In genomic region chr5:72556351-72557146, GRCh38 we compare ENCODE assay signal across 8 cellular contexts. TPM values are rescaled to one million over a fixed set of nuclear protein-coding genes. Genes with fewer than 3 reads are reported as not detected.
DNase-seq lines count a peak whose midpoint lies in the region; ATAC-seq and TF ChIP-seq lines count a peak whose summit lies in the region.

No MANE protein-coding gene starts in this region.

- TF ChIP-seq CTCF in MCF 10A (IDR thresholded peaks at IDR 0.05; ENCODE audit: unreplicated experiment), result no peak

- peaks cover 54% of the 10 kb centered on the region for H3K4me1 ChIP-seq in skeletal muscle satellite cell (ENCODE audit: control insufficient read depth, insufficient read depth, low read length)

- H3K4me3 ChIP-seq in skeletal muscle satellite cell (ENCODE audit: low read length), result peak overlapping the region; percentile 62

- intact Hi-C loops in MCF 10A (cut with micrococcal nuclease), result no loop called here

- peak overlapping the region; percentile 40 for H3K27ac Mint-ChIP-seq in MCF 10A (ENCODE audit: low read depth, unreplicated experiment)

- POLR2A ChIA-PET in MCF 10A (lab: Yijun Ruan, JAX), result no interaction called here

- no peaks in the 10 kb centered on the region for H3K9me3 ChIP-seq in skeletal muscle satellite cell (replicated peaks; ENCODE audit: low read length)

- BruUV-seq in MCF 10A (replicated peaks; lab: Mats Ljungman, UMichigan), result no TSS peak

- peak; percentile 75 for ATAC-seq in GM18868 (IDR thresholded peaks at IDR 0.05; ENCODE audit: unreplicated experiment)
- peak; percentile 70 for ATAC-seq in HG03097 (IDR thresholded peaks at IDR 0.05; ENCODE audit: low FRiP score, unreplicated experiment)

- DNase-seq in AG20443 (ENCODE audit: low spot score) (peak; percentile 80), NOMO-1 treated with DMSO at 0.1 percent for 48 hours (lab: John Stamatoyannopoulos, UW; ENCODE audit: unreplicated experiment) (peak; percentile 71), MCF 10A (ENCODE audit: unreplicated experiment) (no peak), iPS-NIHi11 (ENCODE audit: low spot score) (peak; percentile 81), dedifferentiated amniotic fluid mesenchymal stem cell (ENCODE audit: extremely low spot score) (no peak)

- H3K9me3 Mint-ChIP-seq in MCF 10A (ENCODE audit: unreplicated experiment), result no peaks in the 10 kb centered on the region

- no peaks in the 10 kb centered on the region for H3K36me3 ChIP-seq in skeletal muscle satellite cell (ENCODE audit: insufficient read depth, low read length)

- CTCF ChIA-PET in MCF 10A (lab: Yijun Ruan, JAX), result no interaction called here

- H3K9ac ChIP-seq in skeletal muscle satellite cell (ENCODE audit: low read depth, low read length), result peak overlapping the region; percentile 83

- H3K27me3 ChIP-seq in skeletal muscle satellite cell (ENCODE audit: control insufficient read depth, insufficient read depth, low read length), result no peaks in the 10 kb centered on the region

- no peaks in the 10 kb centered on the region for H3K27me3 Mint-ChIP-seq in MCF 10A (ENCODE audit: insufficient read depth, unreplicated experiment)

- no peaks in the 10 kb centered on the region for H3K36me3 Mint-ChIP-seq in MCF 10A (ENCODE audit: insufficient read depth, unreplicated experiment)

- H3K4me1 Mint-ChIP-seq in MCF 10A (ENCODE audit: insufficient read depth, unreplicated experiment), result peaks cover 31% of the 10 kb centered on the region

- H3K4me2 ChIP-seq in skeletal muscle satellite cell (ENCODE audit: low read length), result peak overlapping the region; percentile 85

- H3K4me3 Mint-ChIP-seq in MCF 10A (ENCODE audit: unreplicated experiment), result no peak overlapping the region

RNA-seq across cellular contexts. Expression of gene ZNF366, which starts 49.3 kb away (rescaled TPM):
- total RNA-seq in MCF 10A (2022), result not detected in 2 replicates
- total RNA-seq in skeletal muscle satellite cell (2012; rRNA removed), result under 0.01 TPM in 1 of 2 replicates, not detected in the other

Comparison
In these comparisons a context has a peak if more than half of its experiments do, and no peak if none do; other contexts are left out.
1. DNase-seq: peak in AG20443 (single experiment), NOMO-1 treated with DMSO at 0.1 percent for 48 hours (single experiment) and iPS-NIHi11 (single experiment); none in MCF 10A (single experiment) and dedifferentiated amniotic fluid mesenchymal stem cell (single experiment).